ENCODE assay signal across 23 cellular contexts in genomic region chr4:100827756-100828155, GRCh38.
"Had no signal": no experiment of that assay in that cellular context is flagged by ENCODE, and none has a peak within 500 bp of the region (broad histone marks: within the 10 kb centered on the region; RNA-seq: fewer than 3 reads in every experiment).

No MANE protein-coding gene starts in this region.

- H3K27ac ChIP-seq: brain microvascular endothelial cell, epithelial cell of prostate, esophagus squamous epithelium, gastroesophageal sphincter, heart right ventricle, WERI-Rb-1 had no signal

- H3K4me1 ChIP-seq: esophagus squamous epithelium, gastroesophageal sphincter had no signal

- H3K27me3 ChIP-seq: brain microvascular endothelial cell, esophagus squamous epithelium, gastroesophageal sphincter, heart right ventricle had no signal

- H3K9me3 ChIP-seq: esophagus squamous epithelium, gastroesophageal sphincter had no signal

- H3K36me3 ChIP-seq: brain microvascular endothelial cell, esophagus squamous epithelium, gastroesophageal sphincter, heart right ventricle, WERI-Rb-1 had no signal

- H3K4me3 ChIP-seq: esophagus squamous epithelium, gastroesophageal sphincter, heart right ventricle had no signal

- DNase-seq: activated B cell treated with CpG ODN at 0.5 μM for 24 hours; activated CD4-positive, alpha-beta T cell treated with anti-CD3 and anti-CD28 coated beads for 48 hours; activated CD4-positive, alpha-beta T cell treated with anti-CD3 and anti-CD28 coated beads, Interleukin-2, amount 50 U/mL, for 1 hour; activated CD4-positive, alpha-beta T cell treated with anti-CD3 and anti-CD28 coated beads, Interleukin-2, amount 50 U/mL, for 48 hours; activated CD8-positive, alpha-beta memory T cell treated with anti-CD3 and anti-CD28 coated beads for 24 hours; activated CD8-positive, alpha-beta T cell treated with anti-CD3 and anti-CD28 coated beads for 36 hours; activated effector memory CD4-positive, alpha-beta T cell treated with Interleukin-2 at 50 U/mL for 16 hours; activated gamma-delta T cell treated with Interleukin-2 at 50 U/mL for 16 hours; activated naive CD4-positive, alpha-beta T cell treated with anti-CD3 and anti-CD28 coated beads, Interleukin-2, amount 50 U/mL, for 16 hours; activated naive CD4-positive, alpha-beta T cell treated with Interleukin-2 at 50 U/mL for 16 hours; activated T-cell treated with anti-CD3 and anti-CD28 coated beads, Interleukin-2, amount 50 U/mL, for 4 hours; amniotic stem cell; brain microvascular endothelial cell; cortex of kidney; dermis blood vessel endothelial cell; effector CD8-positive, alpha-beta T cell; esophagus squamous epithelium; heart right ventricle; T-helper 17 cell; T1000; WERI-Rb-1 had no signal
